In the genomic region with DNA sequence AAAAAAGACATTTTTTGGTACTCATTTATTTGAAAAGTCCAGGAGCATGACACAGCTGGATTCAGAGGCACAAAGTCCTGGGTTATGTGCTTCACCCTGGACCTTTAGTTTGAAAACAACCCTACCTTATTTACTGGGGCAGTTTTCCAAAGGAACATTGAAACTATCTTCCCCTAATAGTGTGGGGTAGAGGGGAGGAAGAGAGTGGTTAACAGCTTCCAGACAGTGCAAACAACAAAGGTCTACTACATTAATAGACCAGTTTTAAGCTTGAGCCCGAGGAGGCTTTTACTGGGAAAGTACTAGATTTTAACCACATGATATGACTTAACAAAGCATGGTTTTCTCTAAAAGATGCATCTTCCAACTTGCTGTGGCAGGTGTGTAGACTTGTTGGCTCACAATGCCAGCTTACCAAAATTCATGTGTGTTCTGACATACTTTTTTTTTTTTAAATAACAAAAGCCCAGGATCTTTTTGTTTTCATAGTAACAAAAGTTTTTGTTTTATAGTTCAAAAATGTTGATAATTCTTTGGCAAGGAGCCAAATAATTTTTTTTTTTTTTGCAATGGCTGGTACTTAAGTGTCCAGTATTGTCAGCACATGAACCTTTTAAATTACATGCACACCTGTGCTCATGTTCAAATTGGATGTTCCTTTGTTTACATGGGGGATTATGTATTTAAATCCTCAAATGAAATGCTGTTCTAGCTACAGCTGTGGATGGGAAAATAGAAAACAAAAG, we compare ENCODE assay signal across 1 cellular context.
TF ChIP-seq lines count a peak whose summit lies in the region.

No MANE protein-coding gene starts in this region.

TF ChIP-seq in HEK293, 187 proteins besides CTCF, POLR2A, EP300 and RAD21 (continued from another document):
- TF ChIP-seq ZNF37A (tag by site-specific recombination; IDR thresholded peaks at IDR 0.05) (peak; percentile 80), ZFP3 (tag by site-specific recombination; IDR thresholded peaks at IDR 0.05; ENCODE audit: low read depth) (no peak), ZNF692 (tag by site-specific recombination; IDR thresholded peaks at IDR 0.05) (no peak), ZNF324 (tag by site-specific recombination; IDR thresholded peaks at IDR 0.05) (no peak), ZBTB7A (tag by site-specific recombination; IDR thresholded peaks at IDR 0.05; ENCODE audit: low read depth) (no peak), ZNF155 (tag by site-specific recombination; IDR thresholded peaks at IDR 0.05) (no peak), ZNF776 (tag by site-specific recombination; IDR thresholded peaks at IDR 0.05; ENCODE audit: borderline replicate concordance) (no peak), ZNF510 (tag by site-specific recombination; IDR thresholded peaks at IDR 0.05; ENCODE audit: insufficient replicate concordance) (peak; percentile 36), ZNF768 (tag by site-specific recombination; IDR thresholded peaks at IDR 0.05) (no peak), ZNF701 (tag by site-specific recombination; IDR thresholded peaks at IDR 0.05) (no peak)
- TF ChIP-seq, protein P1, sequence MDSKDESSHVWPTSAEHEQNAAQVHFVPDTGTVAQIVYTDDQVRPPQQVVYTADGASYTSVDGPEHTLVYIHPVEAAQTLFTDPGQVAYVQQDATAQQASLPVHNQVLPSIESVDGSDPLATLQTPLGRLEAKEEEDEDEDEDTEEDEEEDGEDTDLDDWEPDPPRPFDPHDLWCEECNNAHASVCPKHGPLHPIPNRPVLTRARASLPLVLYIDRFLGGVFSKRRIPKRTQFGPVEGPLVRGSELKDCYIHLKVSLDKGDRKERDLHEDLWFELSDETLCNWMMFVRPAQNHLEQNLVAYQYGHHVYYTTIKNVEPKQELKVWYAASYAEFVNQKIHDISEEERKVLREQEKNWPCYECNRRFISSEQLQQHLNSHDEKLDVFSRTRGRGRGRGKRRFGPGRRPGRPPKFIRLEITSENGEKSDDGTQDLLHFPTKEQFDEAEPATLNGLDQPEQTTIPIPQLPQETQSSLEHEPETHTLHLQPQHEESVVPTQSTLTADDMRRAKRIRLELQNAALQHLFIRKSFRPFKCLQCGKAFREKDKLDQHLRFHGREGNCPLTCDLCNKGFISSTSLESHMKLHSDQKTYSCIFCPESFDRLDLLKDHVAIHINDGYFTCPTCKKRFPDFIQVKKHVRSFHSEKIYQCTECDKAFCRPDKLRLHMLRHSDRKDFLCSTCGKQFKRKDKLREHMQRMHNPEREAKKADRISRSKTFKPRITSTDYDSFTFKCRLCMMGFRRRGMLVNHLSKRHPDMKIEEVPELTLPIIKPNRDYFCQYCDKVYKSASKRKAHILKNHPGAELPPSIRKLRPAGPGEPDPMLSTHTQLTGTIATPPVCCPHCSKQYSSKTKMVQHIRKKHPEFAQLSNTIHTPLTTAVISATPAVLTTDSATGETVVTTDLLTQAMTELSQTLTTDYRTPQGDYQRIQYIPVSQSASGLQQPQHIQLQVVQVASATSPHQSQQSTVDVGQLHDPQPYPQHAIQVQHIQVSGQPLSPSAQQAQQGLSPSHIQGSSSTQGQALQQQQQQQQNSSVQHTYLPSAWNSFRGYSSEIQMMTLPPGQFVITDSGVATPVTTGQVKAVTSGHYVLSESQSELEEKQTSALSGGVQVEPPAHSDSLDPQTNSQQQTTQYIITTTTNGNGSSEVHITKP (tag by site-specific recombination; IDR thresholded peaks at IDR 0.05): 0 out of 2 replicates have a peak, but pooled peaks have one; percentile 16
- TF ChIP-seq, protein P2, sequence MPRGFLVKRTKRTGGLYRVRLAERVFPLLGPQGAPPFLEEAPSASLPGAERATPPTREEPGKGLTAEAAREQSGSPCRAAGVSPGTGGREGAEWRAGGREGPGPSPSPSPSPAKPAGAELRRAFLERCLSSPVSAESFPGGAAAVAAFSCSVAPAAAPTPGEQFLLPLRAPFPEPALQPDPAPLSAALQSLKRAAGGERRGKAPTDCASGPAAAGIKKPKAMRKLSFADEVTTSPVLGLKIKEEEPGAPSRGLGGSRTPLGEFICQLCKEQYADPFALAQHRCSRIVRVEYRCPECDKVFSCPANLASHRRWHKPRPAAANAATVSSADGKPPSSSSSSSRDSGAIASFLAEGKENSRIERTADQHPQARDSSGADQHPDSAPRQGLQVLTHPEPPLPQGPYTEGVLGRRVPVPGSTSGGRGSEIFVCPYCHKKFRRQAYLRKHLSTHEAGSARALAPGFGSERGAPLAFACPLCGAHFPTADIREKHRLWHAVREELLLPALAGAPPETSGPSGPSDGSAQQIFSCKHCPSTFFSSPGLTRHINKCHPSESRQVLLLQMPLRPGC (tag by site-specific recombination; IDR thresholded peaks at IDR 0.05): no peak
- TF ChIP-seq, protein P3, sequence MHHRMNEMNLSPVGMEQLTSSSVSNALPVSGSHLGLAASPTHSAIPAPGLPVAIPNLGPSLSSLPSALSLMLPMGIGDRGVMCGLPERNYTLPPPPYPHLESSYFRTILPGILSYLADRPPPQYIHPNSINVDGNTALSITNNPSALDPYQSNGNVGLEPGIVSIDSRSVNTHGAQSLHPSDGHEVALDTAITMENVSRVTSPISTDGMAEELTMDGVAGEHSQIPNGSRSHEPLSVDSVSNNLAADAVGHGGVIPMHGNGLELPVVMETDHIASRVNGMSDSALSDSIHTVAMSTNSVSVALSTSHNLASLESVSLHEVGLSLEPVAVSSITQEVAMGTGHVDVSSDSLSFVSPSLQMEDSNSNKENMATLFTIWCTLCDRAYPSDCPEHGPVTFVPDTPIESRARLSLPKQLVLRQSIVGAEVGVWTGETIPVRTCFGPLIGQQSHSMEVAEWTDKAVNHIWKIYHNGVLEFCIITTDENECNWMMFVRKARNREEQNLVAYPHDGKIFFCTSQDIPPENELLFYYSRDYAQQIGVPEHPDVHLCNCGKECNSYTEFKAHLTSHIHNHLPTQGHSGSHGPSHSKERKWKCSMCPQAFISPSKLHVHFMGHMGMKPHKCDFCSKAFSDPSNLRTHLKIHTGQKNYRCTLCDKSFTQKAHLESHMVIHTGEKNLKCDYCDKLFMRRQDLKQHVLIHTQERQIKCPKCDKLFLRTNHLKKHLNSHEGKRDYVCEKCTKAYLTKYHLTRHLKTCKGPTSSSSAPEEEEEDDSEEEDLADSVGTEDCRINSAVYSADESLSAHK (tag by site-specific recombination; IDR thresholded peaks at IDR 0.05): peak; percentile 64; the same call in 1 of the 2 replicates
